ENCODE assay signal across 22 cellular contexts in genomic region chr10:64576497-64576896, GRCh38.
"Had no signal": no experiment of that assay in that cellular context is flagged by ENCODE, and none has a peak within 500 bp of the region (broad histone marks: within the 10 kb centered on the region; RNA-seq: fewer than 3 reads in every experiment).

No MANE protein-coding gene starts in this region.

- ATAC-seq: effector memory CD8-positive, alpha-beta T cell; esophagus mucosa; gastrocnemius medialis; left cardiac atrium; left lung; left ventricle myocardium superior; mucosa of descending colon had no signal

- H3K36me3 ChIP-seq: esophagus squamous epithelium, gastrocnemius medialis, heart right ventricle, left lung, lower lobe of right lung had no signal

- H3K4me3 ChIP-seq: coronary artery, esophagus squamous epithelium, gastrocnemius medialis, heart right ventricle, left lung, lower lobe of right lung, mucosa of descending colon had no signal

- H3K27ac ChIP-seq: coronary artery, epithelial cell of prostate, esophagus squamous epithelium, gastrocnemius medialis, heart right ventricle, left lung, lower lobe of right lung had no signal

- H3K9me3 Mint-ChIP-seq: endodermal cell, mesothelial cell of epicardium had no signal

- H3K27me3 ChIP-seq: esophagus squamous epithelium, gastrocnemius medialis, heart right ventricle, left lung had no signal

- H3K4me3 Mint-ChIP-seq: effector memory CD8-positive, alpha-beta T cell; endodermal cell; mesothelial cell of epicardium had no signal

- DNase-seq: effector CD8-positive, alpha-beta T cell; effector memory CD8-positive, alpha-beta T cell; endodermal cell; erythroblast; esophagus squamous epithelium; foreskin fibroblast; foreskin melanocyte; gastrocnemius medialis; glutamatergic neuron; head of caudate nucleus; heart right ventricle; hippocampal formation; left cardiac atrium; left ventricle myocardium superior; lower lobe of right lung; mesenchymal stem cell; mucosa of descending colon had no signal

- H3K4me1 Mint-ChIP-seq: endodermal cell had no signal

- H3K4me1 ChIP-seq: esophagus squamous epithelium, gastrocnemius medialis, left lung, lower lobe of right lung had no signal

- H3K27ac Mint-ChIP-seq: effector memory CD8-positive, alpha-beta T cell; endodermal cell; mesothelial cell of epicardium had no signal

- H3K36me3 Mint-ChIP-seq: mesothelial cell of epicardium had no signal

- H3K27me3 Mint-ChIP-seq: effector memory CD8-positive, alpha-beta T cell had no signal

- H3K9me3 ChIP-seq: gastrocnemius medialis, left lung, lower lobe of right lung, mucosa of descending colon had no signal
